In genomic region chr16:28491080-28491969, GRCh38 we compare ENCODE assay signal across 1 cellular context.
A peak's percentile ranks its signal among the peaks of the same experiment; 100 is the strongest.
TF ChIP-seq lines count a peak whose summit lies in the region.

No MANE protein-coding gene starts in this region.

TF ChIP-seq in HepG2, 621 proteins besides CTCF, POLR2A, EP300 and RAD21 (continued from another document and continues in another):
- no peak for TF ChIP-seq ZNF362 (CRISPR knock-in tag; IDR thresholded peaks at IDR 0.05; ENCODE audit: borderline replicate concordance)
- no peak for TF ChIP-seq CREB3 (CRISPR knock-in tag; IDR thresholded peaks at IDR 0.05)
- no peak for TF ChIP-seq JDP2 (CRISPR knock-in tag; IDR thresholded peaks at IDR 0.05; ENCODE audit: borderline replicate concordance)
- no peak for TF ChIP-seq CREBL2 (CRISPR knock-in tag; IDR thresholded peaks at IDR 0.05; ENCODE audit: borderline replicate concordance)
- TF ChIP-seq GLI4 (CRISPR knock-in tag; IDR thresholded peaks at IDR 0.05; ENCODE audit: borderline replicate concordance): 0 out of 2 replicates have a peak, but pooled peaks have one; percentile 1
- TF ChIP-seq NR2F6 (IDR thresholded peaks at IDR 0.05): peak; percentile 50; the same call in 1 of the 2 replicates
- peak; percentile 59; the same call in 1 of the 2 replicates for TF ChIP-seq NR2F6 (CRISPR knock-in tag; IDR thresholded peaks at IDR 0.05)
- TF ChIP-seq CHCHD3 (CRISPR knock-in tag; IDR thresholded peaks at IDR 0.05): no peak
- no peak for TF ChIP-seq ZMYM2 (CRISPR knock-in tag; IDR thresholded peaks at IDR 0.05)
- TF ChIP-seq ZNF350 (CRISPR knock-in tag; IDR thresholded peaks at IDR 0.05; ENCODE audit: borderline replicate concordance, low read depth): no peak
- TF ChIP-seq PAF1 (CRISPR knock-in tag; IDR thresholded peaks at IDR 0.05): no peak
- TF ChIP-seq ZHX2 (IDR thresholded peaks at IDR 0.05; ENCODE audit: low read depth): no peak
- TF ChIP-seq ZHX2 (CRISPR knock-in tag; IDR thresholded peaks at IDR 0.05; ENCODE audit: borderline replicate concordance): no peak
- no peak; the same call in 1 of the 2 replicates for TF ChIP-seq ZBED4 (CRISPR knock-in tag; IDR thresholded peaks at IDR 0.05; ENCODE audit: borderline replicate concordance)
- no peak for TF ChIP-seq ZNF784 (CRISPR knock-in tag; IDR thresholded peaks at IDR 0.05; ENCODE audit: borderline replicate concordance)
- TF ChIP-seq SRSF9 (IDR thresholded peaks at IDR 0.05; ENCODE audit: borderline replicate concordance, insufficient read depth, low read depth, low read length, poor library complexity, severe bottlenecking): no peak
- TF ChIP-seq HNF4A (CRISPR knock-in tag; IDR thresholded peaks at IDR 0.05): no peak
- TF ChIP-seq PHF20 (CRISPR knock-in tag; IDR thresholded peaks at IDR 0.05): no peak
- peak; percentile 44 for TF ChIP-seq ZMYM3 (CRISPR knock-in tag; IDR thresholded peaks at IDR 0.05)
- peak; percentile 61; the same call in 1 of the 2 replicates for TF ChIP-seq NFKB2 (CRISPR knock-in tag; IDR thresholded peaks at IDR 0.05; ENCODE audit: borderline replicate concordance)
- peak; percentile 44; the same call in 1 of the 2 replicates for TF ChIP-seq ZNF263 (CRISPR knock-in tag; IDR thresholded peaks at IDR 0.05)
- peak; percentile 5; the same call in 1 of the 2 replicates for TF ChIP-seq ZNF770 (CRISPR knock-in tag; IDR thresholded peaks at IDR 0.05)
- no peak for TF ChIP-seq FOSL1 (CRISPR knock-in tag; IDR thresholded peaks at IDR 0.05; ENCODE audit: borderline replicate concordance)
- TF ChIP-seq DR1 (CRISPR knock-in tag; IDR thresholded peaks at IDR 0.05): no peak
- TF ChIP-seq SP140L (CRISPR knock-in tag; IDR thresholded peaks at IDR 0.05; ENCODE audit: borderline replicate concordance): no peak
- TF ChIP-seq NR2C2 (CRISPR knock-in tag; IDR thresholded peaks at IDR 0.05; ENCODE audit: borderline replicate concordance): no peak
- no peak for TF ChIP-seq KLF6 (CRISPR knock-in tag; IDR thresholded peaks at IDR 0.05)
- no peak for TF ChIP-seq ZNF576 (CRISPR knock-in tag; IDR thresholded peaks at IDR 0.05)
- TF ChIP-seq GMEB2 (CRISPR knock-in tag; IDR thresholded peaks at IDR 0.05; ENCODE audit: low read depth): no peak
- no peak for TF ChIP-seq TAF1 (CRISPR knock-in tag; IDR thresholded peaks at IDR 0.05)
- peak; percentile 33 for TF ChIP-seq HNRNPLL (IDR thresholded peaks at IDR 0.05; ENCODE audit: low read depth, low read length, poor library complexity, severe bottlenecking)
- TF ChIP-seq TARDBP (CRISPR knock-in tag; IDR thresholded peaks at IDR 0.05): peak; percentile 11; the same call in 1 of the 2 replicates
- TF ChIP-seq MIER2 (CRISPR knock-in tag; IDR thresholded peaks at IDR 0.05): no peak
- TF ChIP-seq CEBPZ (IDR thresholded peaks at IDR 0.05; ENCODE audit: low read length): no peak
- TF ChIP-seq ZNF441 (CRISPR knock-in tag; IDR thresholded peaks at IDR 0.05; ENCODE audit: borderline replicate concordance): no peak
- no peak for TF ChIP-seq NFE2L2 (IDR thresholded peaks at IDR 0.05; ENCODE audit: low read length)
- no peak for TF ChIP-seq HOXA9 (CRISPR knock-in tag; IDR thresholded peaks at IDR 0.05; ENCODE audit: borderline replicate concordance)
